Comparison of ENCODE assay signal across 23 cellular contexts in genomic region chrX:103797691-103798090, GRCh38. TPM values are rescaled to one million over a fixed set of nuclear protein-coding genes. Genes with fewer than 3 reads are reported as not detected.
DNase-seq lines count a peak whose midpoint lies in the region; ATAC-seq and TF ChIP-seq lines count a peak whose summit lies in the region.
"Had no signal": no experiment of that assay in that cellular context is flagged by ENCODE, and none has a peak within 500 bp of the region (broad histone marks: within the 10 kb centered on the region; RNA-seq: fewer than 3 reads in every experiment).

No MANE protein-coding gene starts in this region.

- H3K14ac ChIP-seq in IMR-90 (replicated peaks; ENCODE audit: low read depth, low read length): no peak overlapping the region

- H3K27ac ChIP-seq in mammary epithelial cell (ENCODE audit: insufficient read depth, low read depth, low read length) (no peak overlapping the region), IMR-90 (ENCODE audit: insufficient read depth, low read length) (no peak overlapping the region), RWPE1 (no peak overlapping the region)
- H3K27ac ChIP-seq: A549; BLaER1 treated with 17β-estradiol and CSF1 and Interleukin-3, amounts not matched to agents 10 nM and 100 nM had no signal

- H2BK20ac ChIP-seq in IMR-90 (ENCODE audit: low read depth, low read length): no peak overlapping the region

- no peaks in the 10 kb centered on the region for H3K79me1 ChIP-seq in IMR-90 (ENCODE audit: low read depth in 1 of 2, low read length in 2 of 2)

- no peak overlapping the region for H2AK9ac ChIP-seq in IMR-90 (replicated peaks; ENCODE audit: low read depth, low read length, poor library complexity)

- H3K79me2 ChIP-seq in mammary epithelial cell (ENCODE audit: insufficient read depth, low read length): no peaks in the 10 kb centered on the region

- no peak for TF ChIP-seq POLR2A in IMR-90 (IDR thresholded peaks at IDR 0.05; ENCODE audit: low read depth, low read length)

- H2AK5ac ChIP-seq in IMR-90 (ENCODE audit: low read depth, low read length): no peak overlapping the region

- H3K9me3 ChIP-seq in mammary epithelial cell (replicated peaks; ENCODE audit: insufficient read depth, low read length) (no peaks in the 10 kb centered on the region), IMR-90 (ENCODE audit: control insufficient read depth, insufficient read depth, low read length) (no peaks in the 10 kb centered on the region)
- H3K9me3 ChIP-seq: A549, BE2C had no signal

- H4K5ac ChIP-seq in IMR-90 (ENCODE audit: low read depth, low read length): no peak overlapping the region

- no peaks in the 10 kb centered on the region for H4K20me1 ChIP-seq in mammary epithelial cell (ENCODE audit: insufficient read depth, low read length)
- H4K20me1 ChIP-seq in IMR-90 (ENCODE audit: insufficient read depth, low read length): no peaks in the 10 kb centered on the region
- H4K20me1 ChIP-seq: BLaER1 treated with 17β-estradiol and CSF1 and Interleukin-3, amounts not matched to agents 10 nM and 100 nM had no signal

- H3K27me3 Mint-ChIP-seq in MCF 10A (ENCODE audit: insufficient read depth, unreplicated experiment): peaks cover 56% of the 10 kb centered on the region

- no peak overlapping the region for H2BK5ac ChIP-seq in IMR-90 (ENCODE audit: low read depth, low read length, poor library complexity, severe bottlenecking)

- no peaks in the 10 kb centered on the region for H3K27me3 ChIP-seq in mammary epithelial cell (ENCODE audit: insufficient read depth, low read length)
- H3K27me3 ChIP-seq in IMR-90 (ENCODE audit: control insufficient read depth, insufficient read depth, low read length): peaks cover 5% of the 10 kb centered on the region
- H3K27me3 ChIP-seq: BE2C; BLaER1 treated with 17β-estradiol and CSF1 and Interleukin-3, amounts not matched to agents 10 nM and 100 nM had no signal

- no peak overlapping the region for H4K8ac ChIP-seq in IMR-90 (ENCODE audit: low read depth in 2 of 2, low read length in 2 of 2)

- ATAC-seq in IMR-90 (ENCODE audit: low read depth): no peak
- no peak for ATAC-seq in GM19035 (IDR thresholded peaks at IDR 0.05; ENCODE audit: unreplicated experiment)
- ATAC-seq: A549, GM12878 had no signal

- in situ Hi-C loops in mammary epithelial cell (cut with MboI; ENCODE audit: low sequenced_read_pairs in 2 of 2) (no loop called here), IMR-90 (cut with MboI; ENCODE audit: low sequenced_read_pairs) (no loop called here)

- TF ChIP-seq RAD21 in IMR-90 (IDR thresholded peaks at IDR 0.05; ENCODE audit: low read length): no peak

- H3K9ac ChIP-seq in mammary epithelial cell (ENCODE audit: insufficient read depth, low read length) (no peak overlapping the region), IMR-90 (ENCODE audit: low read depth, low read length) (no peak overlapping the region)
- H3K9ac ChIP-seq: BLaER1 treated with 17β-estradiol and CSF1 and Interleukin-3, amounts not matched to agents 10 nM and 100 nM had no signal

- no peaks in the 10 kb centered on the region for H3K36me3 ChIP-seq in mammary epithelial cell (ENCODE audit: insufficient read depth, low read length)
- no peaks in the 10 kb centered on the region for H3K36me3 ChIP-seq in IMR-90 (ENCODE audit: control insufficient read depth, insufficient read depth, low read length)
- H3K36me3 ChIP-seq: BE2C; BLaER1 treated with 17β-estradiol and CSF1 and Interleukin-3, amounts not matched to agents 10 nM and 100 nM had no signal

- peaks cover 7% of the 10 kb centered on the region for H3K4me1 Mint-ChIP-seq in MCF 10A (ENCODE audit: insufficient read depth, unreplicated experiment)
- H3K4me1 Mint-ChIP-seq: CD8-positive, alpha-beta memory T cell had no signal

- H3K9me1 ChIP-seq in IMR-90 (ENCODE audit: insufficient read depth, low read length): no peaks in the 10 kb centered on the region

- H3K4me1 ChIP-seq in mammary epithelial cell (ENCODE audit: insufficient read depth, low read length) (peaks cover 20% of the 10 kb centered on the region), IMR-90 (ENCODE audit: control insufficient read depth, insufficient read depth, low read length) (peaks cover 5% of the 10 kb centered on the region; the same call in 1 of the 2 replicates)
- H3K4me1 ChIP-seq: A549; BE2C; BLaER1 treated with 17β-estradiol and CSF1 and Interleukin-3, amounts not matched to agents 10 nM and 100 nM had no signal

- dilution Hi-C loops in mammary epithelial cell (cut with HindIII; ENCODE audit: low sequenced_read_pairs) (no loop called here), IMR-90 (cut with HindIII; ENCODE audit: low sequenced_read_pairs, unreplicated experiment) (no loop called here)

- no peaks in the 10 kb centered on the region for H3K9me3 Mint-ChIP-seq in MCF 10A (ENCODE audit: unreplicated experiment)
- H3K9me3 Mint-ChIP-seq: CD14-positive monocyte; CD4-positive, alpha-beta T cell; CD8-positive, alpha-beta memory T cell had no signal

- H3K4me3 ChIP-seq in mammary epithelial cell (replicated peaks in 1 of 3; ENCODE audit: insufficient read depth in 1 of 3, low read depth in 2 of 3, low read length in 3 of 3) (no peak overlapping the region), IMR-90 (ENCODE audit: insufficient read depth, low read depth, low read length) (no peak overlapping the region)
- H3K4me3 ChIP-seq: A549; BLaER1 treated with 17β-estradiol and CSF1 and Interleukin-3, amounts not matched to agents 10 nM and 100 nM; GM12878 had no signal

- H2AFZ ChIP-seq in mammary epithelial cell (ENCODE audit: low read depth, low read length): no peak overlapping the region
- no peak overlapping the region for H2AFZ ChIP-seq in IMR-90 (replicated peaks; ENCODE audit: low read length, poor library complexity)

- H3K4ac ChIP-seq in IMR-90 (ENCODE audit: low read depth, low read length): no peak overlapping the region

- CTCF ChIA-PET in mammary epithelial cell (lab: Charles Lee; ENCODE audit: low non-redundant PET): no interaction called here
- CTCF ChIA-PET in MCF 10A (lab: Yijun Ruan, JAX): no interaction called here
- CTCF ChIA-PET in IMR-90 (lab: Yijun Ruan, JAX): no interaction called here
- CTCF ChIA-PET in RWPE1 (lab: Yijun Ruan, JAX): no interaction called here

- H4K91ac ChIP-seq in IMR-90 (ENCODE audit: insufficient read depth, low read depth, low read length): no peak overlapping the region

- H2BK120ac ChIP-seq in IMR-90 (ENCODE audit: low read depth, low read length): no peak overlapping the region

- peak; percentile 12 for DNase-seq in mammary epithelial cell
- DNase-seq in MCF 10A (ENCODE audit: unreplicated experiment): no peak
- peak; percentile 8 for DNase-seq in IMR-90
- DNase-seq in RWPE1 (ENCODE audit: low spot score): peak; percentile 1
- DNase-seq in iris pigment epithelial cell (ENCODE audit: low read depth): peak; percentile 31
- DNase-seq in DMS53 treated with DMSO at 0.1 percent for 48 hours (lab: John Stamatoyannopoulos, UW; ENCODE audit: unreplicated experiment): no peak
- no peak for DNase-seq in DMS53 (lab: John Stamatoyannopoulos, UW)
- DNase-seq: 8988T; ACHN; AML-193; BE2C; CD4-positive, alpha-beta T cell; CD8-positive, alpha-beta memory T cell; DMS 273 treated with DMSO at 0.1 percent for 48 hours; DND-41; GDM1; H7; HCEC 1CT had no signal

- intact Hi-C loops in mammary epithelial cell (cut with micrococcal nuclease) (no loop called here), MCF 10A (cut with micrococcal nuclease) (no loop called here), IMR-90 (cut with micrococcal nuclease) (no loop called here)

- no peak overlapping the region for H2BK15ac ChIP-seq in IMR-90 (ENCODE audit: low read depth, low read length)

- no peak overlapping the region for H3K4me2 ChIP-seq in mammary epithelial cell (ENCODE audit: insufficient read depth, low read depth, low read length)
- H3K4me2 ChIP-seq in IMR-90 (ENCODE audit: low read depth, low read length): no peak overlapping the region
- H3K4me2 ChIP-seq: A549; BLaER1 treated with 17β-estradiol and CSF1 and Interleukin-3, amounts not matched to agents 10 nM and 100 nM had no signal

- H3K18ac ChIP-seq in IMR-90 (ENCODE audit: low read depth, low read length): no peak overlapping the region

- no peak for TF ChIP-seq CTCF in mammary epithelial cell (conservative IDR thresholded peaks at IDR 0.05 in 1 of 2, IDR thresholded peaks at IDR 0.05 in 1 of 2; ENCODE audit: extremely low read depth in 1 of 2, insufficient read depth in 1 of 2, low read depth in 1 of 2, low read length in 2 of 2)
- no peak for TF ChIP-seq CTCF in MCF 10A (IDR thresholded peaks at IDR 0.05; ENCODE audit: unreplicated experiment)
- TF ChIP-seq CTCF in IMR-90 (conservative IDR thresholded peaks at IDR 0.05; ENCODE audit: low read depth, low read length): no peak
- TF ChIP-seq CTCF in RWPE1 (conservative IDR thresholded peaks at IDR 0.05; ENCODE audit: low read depth): no peak

- no peak overlapping the region for H3K4me3 Mint-ChIP-seq in MCF 10A (ENCODE audit: unreplicated experiment)
- H3K4me3 Mint-ChIP-seq: CD14-positive monocyte; CD4-positive, alpha-beta T cell; CD8-positive, alpha-beta memory T cell had no signal

- WGBS in mammary epithelial cell (ENCODE audit: low coverage, missing lambda C conversion rate): 14% methylated on average over 2 of the region's 2 CpGs
- no CpG with 5 or more reads among the region's 2 CpGs for WGBS in IMR-90 (ENCODE audit: extremely low coverage in 2 of 2, insufficient read length in 1 of 2), 2 experiments

- BruUV-seq in mammary epithelial cell (replicated peaks; lab: Mats Ljungman, UMichigan) (no TSS peak), MCF 10A (replicated peaks; lab: Mats Ljungman, UMichigan) (no TSS peak), IMR-90 (replicated peaks; lab: Mats Ljungman, UMichigan) (no TSS peak)

- H3K27ac Mint-ChIP-seq in MCF 10A (ENCODE audit: low read depth, unreplicated experiment): no peak overlapping the region
- H3K27ac Mint-ChIP-seq: CD14-positive monocyte; CD4-positive, alpha-beta T cell; CD8-positive, alpha-beta memory T cell had no signal

- POLR2A ChIA-PET in MCF 10A (lab: Yijun Ruan, JAX) (interaction anchor here (0.6 to 1.0 kb wide), 2 partner anchors 17 to 361 kb away, joined by 3 to 4 read pairs; no protein-coding TSS in a partner anchor), IMR-90 (lab: Charles Lee; ENCODE audit: unreplicated experiment) (no interaction called here), RWPE1 (lab: Yijun Ruan, JAX; ENCODE audit: low non-redundant PET) (no interaction called here)

- H3K56ac ChIP-seq in IMR-90 (ENCODE audit: extremely low read depth, insufficient read depth, low read length): no peak overlapping the region

- H3K23ac ChIP-seq in IMR-90 (ENCODE audit: low read depth, low read length): no peak overlapping the region

- H3K36me3 Mint-ChIP-seq in MCF 10A (ENCODE audit: insufficient read depth, unreplicated experiment): no peaks in the 10 kb centered on the region
- H3K36me3 Mint-ChIP-seq: CD14-positive monocyte; CD8-positive, alpha-beta memory T cell had no signal

RNA-seq across cellular contexts. Expression of gene PLP1, which starts 21.1 kb away (rescaled TPM):
- total RNA-seq in mammary epithelial cell (not detected), MCF 10A (2022) (not detected in 2 replicates), IMR-90 (2012; rRNA removed) (0.18 and 0.28 TPM in 2 replicates)
- polyA plus RNA-seq in mammary epithelial cell (0.10 TPM), IMR-90 (2012; rRNA removed) (0.60 and 0.62 TPM in 2 replicates)
- polyA minus RNA-seq in mammary epithelial cell: not detected
- 0.12 and 1.2 TPM in 2 replicates for polyA plus RNA-seq in IMR-90 (2012; cell fraction: cytosol; rRNA removed)
- polyA plus RNA-seq in IMR-90 (2012; cell fraction: nucleus; rRNA removed; ENCODE audit: low replicate concordance): 0.36 and 0.63 TPM in 2 replicates
- total RNA-seq: CD4-positive, alpha-beta T cell; CD8-positive, alpha-beta memory T cell; GM12878 had no signal
- polyA plus RNA-seq: A549; CD14-positive monocyte; CD8-positive, alpha-beta memory T cell; GM12878 had no signal

RNA-seq across cellular contexts. Expression of gene RAB9B, which starts 34.4 kb away (rescaled TPM):
- total RNA-seq in mammary epithelial cell (1 to 10 TPM in 1 of 2 donors, under 1 TPM in 1; 0.80 to 4.5 TPM), MCF 10A (2022) (0.07 TPM in 1 of 2 replicates, not detected in the other), IMR-90 (2012; rRNA removed) (0.90 and 1.1 TPM in 2 replicates)
- polyA plus RNA-seq in mammary epithelial cell (0.67 TPM), IMR-90 (2012; rRNA removed) (0.34 and 0.58 TPM in 2 replicates)
- polyA minus RNA-seq in mammary epithelial cell: 1.5 TPM
- polyA plus RNA-seq in IMR-90 (2012; cell fraction: cytosol; rRNA removed): 0.05 and 0.14 TPM in 2 replicates
- 0.08 and 1.2 TPM in 2 replicates for polyA plus RNA-seq in IMR-90 (2012; cell fraction: nucleus; rRNA removed; ENCODE audit: low replicate concordance)

Comparison
In these comparisons a context has a peak if more than half of its experiments do, and no peak if none do; other contexts are left out.
1. DNase-seq: peak in mammary epithelial cell (single experiment), IMR-90 (single experiment), RWPE1 (single experiment) and iris pigment epithelial cell (single experiment); none in MCF 10A (single experiment), DMS53 treated with DMSO at 0.1 percent for 48 hours (single experiment) and DMS53 (single experiment).